12 cellular contexts compared by ENCODE assay signal in genomic region chr6:1770435-1770843, GRCh38.
A peak's percentile ranks its signal among the peaks of the same experiment; 100 is the strongest.
DNase-seq lines count a peak whose midpoint lies in the region; ATAC-seq and TF ChIP-seq lines count a peak whose summit lies in the region.
"Had no signal": no experiment of that assay in that cellular context is flagged by ENCODE, and none has a peak within 500 bp of the region (broad histone marks: within the 10 kb centered on the region; RNA-seq: fewer than 3 reads in every experiment).

No MANE protein-coding gene starts in this region.

- BruUV-seq in OCI-LY7 (replicated peaks; lab: Mats Ljungman, UMichigan): no TSS peak

- no peaks in the 10 kb centered on the region for H3K36me3 ChIP-seq in hepatocyte (replicated peaks; ENCODE audit: insufficient read depth, low read depth)
- H3K36me3 ChIP-seq in OCI-LY7 (ENCODE audit: insufficient read depth, low read length): no peaks in the 10 kb centered on the region
- H3K36me3 ChIP-seq in upper lobe of right lung: no peaks in the 10 kb centered on the region

- no peaks in the 10 kb centered on the region for H3K79me2 ChIP-seq in hepatocyte
- H3K79me2 ChIP-seq in OCI-LY7 (ENCODE audit: insufficient read depth, low read depth, low read length): no peaks in the 10 kb centered on the region

- H3K4me1 ChIP-seq in hepatocyte (ENCODE audit: insufficient read depth) (peaks cover 26% of the 10 kb centered on the region), OCI-LY7 (ENCODE audit: insufficient read depth, low read length, poor library complexity, severe bottlenecking) (no peaks in the 10 kb centered on the region), upper lobe of right lung (no peaks in the 10 kb centered on the region)

- CTCF ChIA-PET in OCI-LY7 (lab: Charles Lee; ENCODE audit: unreplicated experiment): no interaction called here

- H3K4me1 Mint-ChIP-seq in activated T-cell treated with anti-CD3 and anti-CD28 coated beads, Interleukin-2, amount 50 U/mL, for 4 hours (ENCODE audit: low read depth): peaks cover 62% of the 10 kb centered on the region
- H3K4me1 Mint-ChIP-seq in naive thymus-derived CD8-positive, alpha-beta T cell: peaks cover 34 to 67% (median 60%) of the 10 kb centered on the region in 4 donors

- POLR2A ChIA-PET in naive thymus-derived CD8-positive, alpha-beta T cell (lab: Charles Lee): no interaction called here
- POLR2A ChIA-PET in OCI-LY7 (lab: Charles Lee): interaction anchor here (0.6 kb wide), 1 partner anchor 53 kb away, joined by 4 read pairs; no protein-coding TSS in a partner anchor

- no peak overlapping the region for H3K27ac ChIP-seq in hepatocyte
- H3K27ac ChIP-seq in OCI-LY7 (ENCODE audit: low read depth, low read length, poor library complexity, severe bottlenecking): no peak overlapping the region
- H3K27ac ChIP-seq in upper lobe of right lung: no peak overlapping the region
- H3K27ac ChIP-seq: PC-9 had no signal

- no peaks in the 10 kb centered on the region for H3K27me3 Mint-ChIP-seq in activated T-cell treated with anti-CD3 and anti-CD28 coated beads, Interleukin-2, amount 50 U/mL, for 4 hours (ENCODE audit: low read depth)
- H3K27me3 Mint-ChIP-seq in naive thymus-derived CD8-positive, alpha-beta T cell: no peaks in the 10 kb centered on the region

- H3K9me3 Mint-ChIP-seq in activated T-cell treated with anti-CD3 and anti-CD28 coated beads, Interleukin-2, amount 50 U/mL, for 4 hours: no peaks in the 10 kb centered on the region
- H3K9me3 Mint-ChIP-seq in naive thymus-derived CD8-positive, alpha-beta T cell: no peaks in the 10 kb centered on the region

- no peaks in the 10 kb centered on the region for H3K9me2 ChIP-seq in hepatocyte (replicated peaks; ENCODE audit: insufficient read depth)
- H3K9me2 ChIP-seq in OCI-LY7 (ENCODE audit: insufficient read depth, low read length): no peaks in the 10 kb centered on the region

- TF ChIP-seq CTCF in hepatocyte (IDR thresholded peaks at IDR 0.05; ENCODE audit: poor library complexity) (no peak), OCI-LY7 (conservative IDR thresholded peaks at IDR 0.05; ENCODE audit: low read length) (no peak), upper lobe of right lung (IDR thresholded peaks at IDR 0.05) (no peak)

- ATAC-seq in HG02981 (IDR thresholded peaks at IDR 0.05; ENCODE audit: unreplicated experiment) (peak; percentile 44), GM21723 (IDR thresholded peaks at IDR 0.05; ENCODE audit: unreplicated experiment) (no peak), upper lobe of right lung (no peak)
- peak; percentile 83 to 84 for ATAC-seq in activated T-cell treated with anti-CD3 and anti-CD28 coated beads, Interleukin-2, amount 50 U/mL, for 4 hours
- ATAC-seq in naive thymus-derived CD8-positive, alpha-beta T cell: peak; percentile 83 to 85
- ATAC-seq: K562 had no signal

- H3K36me3 Mint-ChIP-seq in activated T-cell treated with anti-CD3 and anti-CD28 coated beads, Interleukin-2, amount 50 U/mL, for 4 hours (ENCODE audit: insufficient read depth): peaks cover 2% of the 10 kb centered on the region
- H3K36me3 Mint-ChIP-seq in naive thymus-derived CD8-positive, alpha-beta T cell: peaks cover 0 to 5% (median 3%) of the 10 kb centered on the region in 3 donors

- H3K4me2 ChIP-seq in hepatocyte: no peak overlapping the region
- H3K4me2 ChIP-seq in OCI-LY7 (ENCODE audit: low read length): no peak overlapping the region
- H3K4me2 ChIP-seq: PC-9 had no signal

- intact Hi-C loops in OCI-LY7 (cut with micrococcal nuclease; ENCODE audit: unreplicated experiment) (no loop called here), upper lobe of right lung (cut with DNase I) (no loop called here)

- peak overlapping the region; percentile 89 to 97 (median 94) for H3K27ac Mint-ChIP-seq in naive thymus-derived CD8-positive, alpha-beta T cell

- no peak overlapping the region for H2AFZ ChIP-seq in hepatocyte
- H2AFZ ChIP-seq in OCI-LY7 (ENCODE audit: low read length): no peak overlapping the region
- H2AFZ ChIP-seq: PC-9 had no signal

- DNase-seq in GDM1 (lab: John Stamatoyannopoulos, UW) (peak; percentile 21), hepatocyte (ENCODE audit: low spot score) (no peak), OCI-LY7 (ENCODE audit: low spot score) (no peak), upper lobe of right lung (no peak)
- no peak for DNase-seq in activated T-cell treated with anti-CD3 and anti-CD28 coated beads, Interleukin-2, amount 50 U/mL, for 4 hours
- DNase-seq in naive thymus-derived CD8-positive, alpha-beta T cell: peak in 7 of 10 donors; percentile 15 to 65 (median 54)
- DNase-seq: H7, PC-9 had no signal

- H3K27me3 ChIP-seq in hepatocyte: no peaks in the 10 kb centered on the region
- H3K27me3 ChIP-seq in upper lobe of right lung: no peaks in the 10 kb centered on the region

- H3K4me3 Mint-ChIP-seq in activated T-cell treated with anti-CD3 and anti-CD28 coated beads, Interleukin-2, amount 50 U/mL, for 4 hours: peak overlapping the region; percentile 57
- peak overlapping the region; percentile 71 to 90 (median 84) for H3K4me3 Mint-ChIP-seq in naive thymus-derived CD8-positive, alpha-beta T cell

- H4K20me1 ChIP-seq in hepatocyte (ENCODE audit: insufficient read depth, poor library complexity, severe bottlenecking) (no peaks in the 10 kb centered on the region), OCI-LY7 (ENCODE audit: insufficient read depth, low read length) (no peaks in the 10 kb centered on the region)

- WGBS in hepatocyte (ENCODE audit: low lambda C conversion rate, missing lambda C conversion rate): 94% methylated on average over 7 of the region's 7 CpGs

- no peaks in the 10 kb centered on the region for H3K9me3 ChIP-seq in hepatocyte (ENCODE audit: low read depth)
- no peaks in the 10 kb centered on the region for H3K9me3 ChIP-seq in OCI-LY7 (ENCODE audit: low read length)
- no peaks in the 10 kb centered on the region for H3K9me3 ChIP-seq in upper lobe of right lung

- no peak overlapping the region for H3K4me3 ChIP-seq in hepatocyte
- no peak overlapping the region for H3K4me3 ChIP-seq in OCI-LY7 (ENCODE audit: low read depth, low read length, poor library complexity, severe bottlenecking)
- H3K4me3 ChIP-seq in upper lobe of right lung: no peak overlapping the region
- H3K4me3 ChIP-seq: K562, lung, PC-9 had no signal

Comparison
In these comparisons a context has a peak if more than half of its experiments do, and no peak if none do; other contexts are left out.
1. DNase-seq: peak in GDM1 (single experiment) and naive thymus-derived CD8-positive, alpha-beta T cell (7 of 10); none in activated T-cell treated with anti-CD3 and anti-CD28 coated beads, Interleukin-2, amount 50 U/mL, for 4 hours (single experiment), hepatocyte (single experiment), OCI-LY7 (single experiment) and upper lobe of right lung (single experiment).
2. ATAC-seq: peak in HG02981 (single experiment), activated T-cell treated with anti-CD3 and anti-CD28 coated beads, Interleukin-2, amount 50 U/mL, for 4 hours (2 of 2) and naive thymus-derived CD8-positive, alpha-beta T cell (2 of 2); none in GM21723 (single experiment) and upper lobe of right lung (single experiment).